In genomic region chr7:87598234-87599009, GRCh38 we compare ENCODE assay signal across 10 cellular contexts. TPM values are rescaled to one million over a fixed set of nuclear protein-coding genes. Genes with fewer than 3 reads are reported as not detected.
A peak's percentile ranks its signal among the peaks of the same experiment; 100 is the strongest.
DNase-seq lines count a peak whose midpoint lies in the region; ATAC-seq, FAIRE-seq and TF ChIP-seq lines count a peak whose summit lies in the region.
"Had no signal": no experiment of that assay in that cellular context is flagged by ENCODE, and none has a peak within 500 bp of the region (broad histone marks: within the 10 kb centered on the region; RNA-seq: fewer than 3 reads in every experiment).

No MANE protein-coding gene starts in this region.

- peak overlapping the region; percentile 21 for H3K4me3 Mint-ChIP-seq in activated B cell treated with CpG ODN at 0.5 μM for 24 hours

- H3F3A ChIP-seq in smooth muscle cell (ENCODE audit: low read depth): no peaks in the 10 kb centered on the region

- H3K27ac ChIP-seq in smooth muscle cell (ENCODE audit: low read depth): no peak overlapping the region
- H3K27ac ChIP-seq: parathyroid adenoma had no signal

- H3K4me3 ChIP-seq in GM08714 (ENCODE audit: low read length) (peak overlapping the region; percentile 15; the same call in 1 of the 2 replicates), smooth muscle cell (no peak overlapping the region)

- H3K4me2 ChIP-seq in smooth muscle cell: no peak overlapping the region

- H3K27me3 ChIP-seq in smooth muscle cell (ENCODE audit: low read depth): peaks cover 60% of the 10 kb centered on the region

- no peak overlapping the region for H3K9ac ChIP-seq in smooth muscle cell (ENCODE audit: low read depth)
- H3K9ac ChIP-seq: parathyroid adenoma had no signal

- peak; percentile 27 for ATAC-seq in GM21390 (IDR thresholded peaks at IDR 0.05; ENCODE audit: unreplicated experiment)
- ATAC-seq in activated B cell treated with CpG ODN at 0.5 μM for 24 hours (ENCODE audit: low read depth): no peak

- H3K36me3 Mint-ChIP-seq in activated B cell treated with CpG ODN at 0.5 μM for 24 hours (ENCODE audit: low read depth): no peaks in the 10 kb centered on the region

- CTCF ChIA-PET in activated B cell treated with CpG ODN at 0.5 μM for 24 hours (lab: Charles Lee): no interaction called here

- WGBS in smooth muscle cell (ENCODE audit: low lambda C conversion rate): 73% methylated on average over 4 of the region's 4 CpGs

- DNase-seq in activated B cell treated with CpG ODN at 0.5 μM for 24 hours (no peak), kidney glomerular epithelial cell (lab: John Stamatoyannopoulos, UW) (peak; percentile 38), NCI-H2081 treated with DMSO at 0.1 percent for 48 hours (lab: John Stamatoyannopoulos, UW) (no peak), smooth muscle cell (lab: John Stamatoyannopoulos, UW; ENCODE audit: unreplicated experiment) (no peak), GM19239 (ENCODE audit: insufficient read length, low spot score) (no peak)
- DNase-seq in stimulated activated CD4-positive, alpha-beta T cell treated with anti-CD3 and anti-CD28 coated beads, Interleukin-1b, Interleukin-23, amount 100 ng/mL, for 48 hours: no peak
- DNase-seq: NCI-H187 treated with DMSO at 0.1 percent for 48 hours had no signal

- peaks cover 13% of the 10 kb centered on the region for H3K4me1 ChIP-seq in smooth muscle cell (ENCODE audit: low read depth)
- H3K4me1 ChIP-seq: parathyroid adenoma had no signal

- H3K36me3 ChIP-seq in smooth muscle cell (ENCODE audit: low read depth): no peaks in the 10 kb centered on the region

- H3K9me3 Mint-ChIP-seq in activated B cell treated with CpG ODN at 0.5 μM for 24 hours: no peaks in the 10 kb centered on the region

- no peak overlapping the region for H2AFZ ChIP-seq in smooth muscle cell (ENCODE audit: low read depth)
- H2AFZ ChIP-seq: parathyroid adenoma had no signal

- peaks cover 22% of the 10 kb centered on the region for H3K4me1 Mint-ChIP-seq in activated B cell treated with CpG ODN at 0.5 μM for 24 hours

- no peaks in the 10 kb centered on the region for H3K9me3 ChIP-seq in smooth muscle cell (replicated peaks; ENCODE audit: low read depth)

- intact Hi-C loops in activated B cell treated with CpG ODN at 0.5 μM for 24 hours (cut with micrococcal nuclease): loop anchor here (2.0 to 10.0 kb wide), 3 partner anchors 18 to 444 kb away; partner anchors contain the start of genes DBF4, DMTF1 and SLC25A40

- POLR2A ChIA-PET in activated B cell treated with CpG ODN at 0.5 μM for 24 hours (lab: Charles Lee): interaction anchor here (1.5 to 1.7 kb wide), 3 partner anchors 254 to 378 kb away, joined by 3 to 6 read pairs (median 6); partner anchors contain the start of genes CROT, DBF4 and TMEM243

- no peak overlapping the region for H3K27ac Mint-ChIP-seq in activated B cell treated with CpG ODN at 0.5 μM for 24 hours

- FAIRE-seq in GM19239 (lab: Jason Lieb, UNC): no peak

- no peaks in the 10 kb centered on the region for H3K79me2 ChIP-seq in smooth muscle cell (ENCODE audit: low read depth)
- H3K79me2 ChIP-seq: parathyroid adenoma had no signal

- no peak for TF ChIP-seq CTCF in activated B cell treated with CpG ODN at 0.5 μM for 24 hours (IDR thresholded peaks at IDR 0.05)
- no peak for TF ChIP-seq CTCF in smooth muscle cell (IDR thresholded peaks at IDR 0.05; ENCODE audit: borderline replicate concordance, insufficient read depth, poor library complexity, severe bottlenecking)

- H4K20me1 ChIP-seq in smooth muscle cell (ENCODE audit: low read depth): no peaks in the 10 kb centered on the region

- H3K27me3 Mint-ChIP-seq in activated B cell treated with CpG ODN at 0.5 μM for 24 hours: peaks cover 21% of the 10 kb centered on the region

RNA-seq across cellular contexts. Expression of gene ABCB1, which starts 2.3 kb away (rescaled TPM):
- total RNA-seq in activated B cell treated with CpG ODN at 0.5 μM for 24 hours: 4.1 and 4.7 TPM in 2 replicates
- 1.1 and 10.0 TPM in 2 replicates for total RNA-seq in smooth muscle cell
- polyA plus RNA-seq in smooth muscle cell: 1.4 and 1.9 TPM in 2 replicates

RNA-seq across cellular contexts. Expression of gene RUNDC3B, which starts 29.8 kb away (rescaled TPM):
- total RNA-seq in activated B cell treated with CpG ODN at 0.5 μM for 24 hours: 0.10 and 0.47 TPM in 2 replicates
- total RNA-seq in smooth muscle cell: 0.04 and 3.2 TPM in 2 replicates
- 0.06 and 0.26 TPM in 2 replicates for polyA plus RNA-seq in smooth muscle cell
